Comparison of ENCODE assay signal across 14 cellular contexts in genomic region chr15:52220896-52221660, GRCh38. TPM values are rescaled to one million over a fixed set of nuclear protein-coding genes. Genes with fewer than 3 reads are reported as not detected.
A peak's percentile ranks its signal among the peaks of the same experiment; 100 is the strongest.
DNase-seq lines count a peak whose midpoint lies in the region; ATAC-seq and TF ChIP-seq lines count a peak whose summit lies in the region.
"Had no signal": no experiment of that assay in that cellular context is flagged by ENCODE, and none has a peak within 500 bp of the region (broad histone marks: within the 10 kb centered on the region; RNA-seq: fewer than 3 reads in every experiment).

No MANE protein-coding gene starts in this region.

- H3K4me3 ChIP-seq in CD4-positive, alpha-beta memory T cell (ENCODE audit: low read length in 2 of 2) = peak overlapping the region; percentile 26 to 56
- H3K4me3 ChIP-seq in right atrium auricular region = no peak overlapping the region
- H3K4me3 ChIP-seq: sigmoid colon had no signal

- peak overlapping the region; percentile 72 to 96 (median 94) for H3K27ac Mint-ChIP-seq in CD4-positive, alpha-beta memory T cell
- H3K27ac Mint-ChIP-seq in activated naive CD8-positive, alpha-beta T cell treated with anti-CD3 and anti-CD28 coated beads for 36 hours = peak overlapping the region; percentile 86

- intact Hi-C loops in CD4-positive, alpha-beta memory T cell (cut with micrococcal nuclease) = loop anchor here (1.0 kb wide), 1 partner anchor 42 kb away; no protein-coding TSS in a partner anchor

- peaks cover 0 to 2% (median 0%) of the 10 kb centered on the region in 8 donors for H3K9me3 Mint-ChIP-seq in CD4-positive, alpha-beta memory T cell
- H3K9me3 Mint-ChIP-seq in activated naive CD8-positive, alpha-beta T cell treated with anti-CD3 and anti-CD28 coated beads for 36 hours = no peaks in the 10 kb centered on the region

- peak; percentile 18 for ATAC-seq in GM19043 (IDR thresholded peaks at IDR 0.05; ENCODE audit: low read depth, unreplicated experiment)
- peak; percentile 26 for ATAC-seq in HG03354 (IDR thresholded peaks at IDR 0.05; ENCODE audit: poor library complexity, severe bottlenecking, unreplicated experiment)
- ATAC-seq in GM21367 (IDR thresholded peaks at IDR 0.05; ENCODE audit: unreplicated experiment) = no peak

- H3K4me1 ChIP-seq in CD4-positive, alpha-beta memory T cell (ENCODE audit: insufficient read depth, low read length) = peaks cover 26% of the 10 kb centered on the region
- H3K4me1 ChIP-seq in right atrium auricular region = no peaks in the 10 kb centered on the region
- H3K4me1 ChIP-seq: sigmoid colon had no signal

- H3K9me3 ChIP-seq in CD4-positive, alpha-beta memory T cell (ENCODE audit: control insufficient read depth in 1 of 2, low read length in 2 of 2) = no peaks in the 10 kb centered on the region
- no peaks in the 10 kb centered on the region for H3K9me3 ChIP-seq in right atrium auricular region
- H3K9me3 ChIP-seq: sigmoid colon had no signal

- H3K36me3 ChIP-seq in CD4-positive, alpha-beta memory T cell (ENCODE audit: insufficient read depth, low read length) = no peaks in the 10 kb centered on the region
- peaks cover 9% of the 10 kb centered on the region for H3K36me3 ChIP-seq in right atrium auricular region
- H3K36me3 ChIP-seq: sigmoid colon had no signal

- peak in 4 of 5 donors; percentile 22 to 29 (median 25) for DNase-seq in CD4-positive, alpha-beta memory T cell
- no peak for DNase-seq in activated naive CD8-positive, alpha-beta T cell treated with anti-CD3 and anti-CD28 coated beads for 36 hours
- no peak for DNase-seq in GF-D8 (lab: John Stamatoyannopoulos, UW)
- no peak for DNase-seq in HK-2 (ENCODE audit: unreplicated experiment)
- DNase-seq in right atrium auricular region (ENCODE audit: low spot score) = no peak
- DNase-seq: activated effector memory CD4-positive, alpha-beta T cell treated with anti-CD3 and anti-CD28 coated beads, Interleukin-2, amount 50 U/mL, for 16 hours; effector CD4-positive, alpha-beta T cell; hippocampal formation; mesenchymal stem cell; NCI-H446; sigmoid colon had no signal

- peaks cover 0 to 4% of the 10 kb centered on the region in 2 donors for H3K36me3 Mint-ChIP-seq in CD4-positive, alpha-beta memory T cell
- no peaks in the 10 kb centered on the region for H3K36me3 Mint-ChIP-seq in activated naive CD8-positive, alpha-beta T cell treated with anti-CD3 and anti-CD28 coated beads for 36 hours

- TF ChIP-seq CTCF in right atrium auricular region (IDR thresholded peaks at IDR 0.05) = no peak

- CTCF ChIA-PET in CD4-positive, alpha-beta memory T cell (lab: Charles Lee; ENCODE audit: partially characterized antibody) = interaction anchor here (0.7 to 2.6 kb wide), 10 partner anchors 9 to 141 kb away, joined by 3 to 20 read pairs (median 5); no protein-coding TSS in a partner anchor

- peak overlapping the region; percentile 48 for H3K27ac ChIP-seq in CD4-positive, alpha-beta memory T cell (ENCODE audit: low read depth, low read length)
- peak overlapping the region in 1 of 2 donors; percentile 80 for H3K27ac ChIP-seq in right atrium auricular region
- H3K27ac ChIP-seq: sigmoid colon had no signal

- no peaks in the 10 kb centered on the region for H3K27me3 Mint-ChIP-seq in CD4-positive, alpha-beta memory T cell
- no peaks in the 10 kb centered on the region for H3K27me3 Mint-ChIP-seq in activated naive CD8-positive, alpha-beta T cell treated with anti-CD3 and anti-CD28 coated beads for 36 hours

- peak overlapping the region; percentile 85 to 91 (median 88) for H3K4me3 Mint-ChIP-seq in CD4-positive, alpha-beta memory T cell
- peak overlapping the region; percentile 70 for H3K4me3 Mint-ChIP-seq in activated naive CD8-positive, alpha-beta T cell treated with anti-CD3 and anti-CD28 coated beads for 36 hours

- no peaks in the 10 kb centered on the region for H3K27me3 ChIP-seq in CD4-positive, alpha-beta memory T cell (ENCODE audit: insufficient read depth, low read length)
- H3K27me3 ChIP-seq in right atrium auricular region = no peaks in the 10 kb centered on the region
- H3K27me3 ChIP-seq: sigmoid colon had no signal

- peaks cover 19 to 43% (median 29%) of the 10 kb centered on the region in 4 donors for H3K4me1 Mint-ChIP-seq in CD4-positive, alpha-beta memory T cell
- peaks cover 11% of the 10 kb centered on the region for H3K4me1 Mint-ChIP-seq in activated naive CD8-positive, alpha-beta T cell treated with anti-CD3 and anti-CD28 coated beads for 36 hours

- POLR2A ChIA-PET in CD4-positive, alpha-beta memory T cell (lab: Charles Lee; ENCODE audit: partially characterized antibody) = interaction anchor here (0.7 to 3.6 kb wide), 6 partner anchors 13 to 249 kb away, joined by 3 to 60 read pairs (median 4); partner anchors contain the start of gene LEO1

RNA-seq across cellular contexts. Expression of gene GNB5, which starts 29.9 kb away (rescaled TPM):
- 10 to 100 TPM; 69.5 to 69.9 TPM for total RNA-seq in CD4-positive, alpha-beta memory T cell
- polyA plus RNA-seq in CD4-positive, alpha-beta memory T cell = 10 to 100 TPM; 52.2 to 54.1 TPM
- 10 to 100 TPM; 14.5 to 16.2 TPM for total RNA-seq in activated naive CD8-positive, alpha-beta T cell treated with anti-CD3 and anti-CD28 coated beads for 36 hours
- total RNA-seq in right atrium auricular region = 10 to 100 TPM; 30.1 to 38.5 TPM

Comparison
In these comparisons a context has a peak if more than half of its experiments do, and no peak if none do; other contexts are left out.
1. DNase-seq: peak in CD4-positive, alpha-beta memory T cell (4 of 5); none in activated naive CD8-positive, alpha-beta T cell treated with anti-CD3 and anti-CD28 coated beads for 36 hours (single experiment), GF-D8 (single experiment), HK-2 (single experiment) and right atrium auricular region (single experiment).
2. H3K4me3 ChIP-seq: peak in CD4-positive, alpha-beta memory T cell (2 of 2); none in right atrium auricular region (0 of 2).